8 cellular contexts compared by ENCODE assay signal in genomic region chr3:129628169-129628522, GRCh38. TPM values are rescaled to one million over a fixed set of nuclear protein-coding genes. Genes with fewer than 3 reads are reported as not detected.
DNase-seq lines count a peak whose midpoint lies in the region; ATAC-seq and TF ChIP-seq lines count a peak whose summit lies in the region.

No MANE protein-coding gene starts in this region.

- 27 to 30% methylated on average over 6 of the region's 9 CpGs for WGBS in mesodermal cell (ENCODE audit: insufficient coverage in 2 of 2), 2 experiments
- 11 to 15% methylated on average over 9 of the region's 9 CpGs for WGBS in upper lobe of left lung, 2 donors

- H3K4me3 ChIP-seq in mesodermal cell (ENCODE audit: extremely low read depth, insufficient read depth, low read length, poor library complexity, severe bottlenecking) (peak overlapping the region; percentile 46), upper lobe of left lung (peak overlapping the region in 3 of 4 donors; percentile 45 to 71 (median 61))

- H3K9me3 Mint-ChIP-seq in activated naive CD4-positive, alpha-beta T cell treated with anti-CD3 and anti-CD28 coated beads, Interleukin-2, amount 50 U/mL, for 24 hours = no peaks in the 10 kb centered on the region

- peak in 1 of 4 donors; percentile 3 for TF ChIP-seq EP300 in upper lobe of left lung (IDR thresholded peaks at IDR 0.05)

- H3K36me3 ChIP-seq in mesodermal cell (ENCODE audit: control insufficient read depth, insufficient read depth, low read length) (no peaks in the 10 kb centered on the region), upper lobe of left lung (no peaks in the 10 kb centered on the region)

- no peak for DNase-seq in activated naive CD4-positive, alpha-beta T cell treated with anti-CD3 and anti-CD28 coated beads, Interleukin-2, amount 50 U/mL, for 16 hours
- DNase-seq in upper lobe of left lung = no peak
- DNase-seq in stimulated activated naive CD4-positive, alpha-beta T cell (lab: John Stamatoyannopoulos, UW) = no peak
- DNase-seq in T-helper 9 cell = no peak

- H3K36me3 Mint-ChIP-seq in activated naive CD4-positive, alpha-beta T cell treated with anti-CD3 and anti-CD28 coated beads, Interleukin-2, amount 50 U/mL, for 24 hours = no peaks in the 10 kb centered on the region

- peak in 1 of 4 donors; percentile 4 for TF ChIP-seq POLR2A in upper lobe of left lung (IDR thresholded peaks at IDR 0.05)

- peaks cover 12% of the 10 kb centered on the region for H3K4me1 Mint-ChIP-seq in activated naive CD4-positive, alpha-beta T cell treated with anti-CD3 and anti-CD28 coated beads, Interleukin-2, amount 50 U/mL, for 24 hours

- no peaks in the 10 kb centered on the region for H3K27me3 Mint-ChIP-seq in activated naive CD4-positive, alpha-beta T cell treated with anti-CD3 and anti-CD28 coated beads, Interleukin-2, amount 50 U/mL, for 24 hours

- no peak overlapping the region for H3K27ac Mint-ChIP-seq in activated naive CD4-positive, alpha-beta T cell treated with anti-CD3 and anti-CD28 coated beads, Interleukin-2, amount 50 U/mL, for 24 hours

- H3K4me1 ChIP-seq in mesodermal cell (ENCODE audit: control insufficient read depth, insufficient read depth, low read length, poor library complexity, severe bottlenecking) (peaks cover 29% of the 10 kb centered on the region), upper lobe of left lung (peaks cover 53 to 58% (median 54%) of the 10 kb centered on the region in 4 donors)

- H3K27me3 ChIP-seq in upper lobe of left lung = no peaks in the 10 kb centered on the region

- H3K27ac ChIP-seq in cingulate gyrus (ENCODE audit: low read depth, low read length) = peak overlapping the region; percentile 79
- peak overlapping the region; percentile 94 for H3K27ac ChIP-seq in mesodermal cell (ENCODE audit: low read depth, low read length, severe bottlenecking)
- peak overlapping the region; percentile 93 to 99 (median 97) for H3K27ac ChIP-seq in upper lobe of left lung

- no peak for TF ChIP-seq CTCF in upper lobe of left lung (IDR thresholded peaks at IDR 0.05)

- H3K9me3 ChIP-seq in mesodermal cell (ENCODE audit: control insufficient read depth, low read length) = no peaks in the 10 kb centered on the region
- no peaks in the 10 kb centered on the region for H3K9me3 ChIP-seq in upper lobe of left lung

- ATAC-seq in upper lobe of left lung (ENCODE audit: low FRiP score in 2 of 2) (peak in 1 of 2 donors; percentile 5), HG03280 (IDR thresholded peaks at IDR 0.05; ENCODE audit: unreplicated experiment) (no peak)

- peak overlapping the region; percentile 92 for H3K4me3 Mint-ChIP-seq in activated naive CD4-positive, alpha-beta T cell treated with anti-CD3 and anti-CD28 coated beads, Interleukin-2, amount 50 U/mL, for 24 hours

RNA-seq across cellular contexts. Expression of gene PLXND1, which starts 21.7 kb away (rescaled TPM):
- 443 TPM for polyA plus RNA-seq in mesodermal cell (2013, experiment 1 of 2)
- polyA plus RNA-seq in mesodermal cell (2013, experiment 2 of 2) = 298 TPM
- 100 to 1,000 TPM in 5 of 6 donors, 10 to 100 TPM in 1; 95.3 to 607 (median 227) TPM for total RNA-seq in upper lobe of left lung
